10 cellular contexts compared by ENCODE assay signal in genomic region chr1:226945106-226945857, GRCh38. TPM values are rescaled to one million over a fixed set of nuclear protein-coding genes. Genes with fewer than 3 reads are reported as not detected.
DNase-seq lines count a peak whose midpoint lies in the region; ATAC-seq and TF ChIP-seq lines count a peak whose summit lies in the region.
"Had no signal": no experiment of that assay in that cellular context is flagged by ENCODE, and none has a peak within 500 bp of the region (broad histone marks: within the 10 kb centered on the region; RNA-seq: fewer than 3 reads in every experiment).

No MANE protein-coding gene starts in this region.

- H3K36me3 Mint-ChIP-seq in natural killer cell: no peaks in the 10 kb centered on the region

- H3K27me3 ChIP-seq in right atrium auricular region: no peaks in the 10 kb centered on the region

- no peak for ATAC-seq in natural killer cell
- ATAC-seq in stimulated activated naive CD8-positive, alpha-beta T cell treated with anti-CD3 and anti-CD28 coated beads, Interleukin-15, amount 100 ng/mL, for 72 hours: no peak
- no peak for ATAC-seq in GM21723 (IDR thresholded peaks at IDR 0.05; ENCODE audit: unreplicated experiment)
- no peak for ATAC-seq in GM18867 (IDR thresholded peaks at IDR 0.05; ENCODE audit: unreplicated experiment)

- no peaks in the 10 kb centered on the region for H3K36me3 ChIP-seq in right atrium auricular region

- TF ChIP-seq CTCF in right atrium auricular region (IDR thresholded peaks at IDR 0.05) (no peak), retinal pigment epithelial cell (conservative IDR thresholded peaks at IDR 0.05; ENCODE audit: low read depth, low read length) (no peak), natural killer cell (IDR thresholded peaks at IDR 0.05) (no peak)

- H3K4me3 Mint-ChIP-seq in natural killer cell: no peak overlapping the region
- no peak overlapping the region for H3K4me3 Mint-ChIP-seq in stimulated activated naive CD8-positive, alpha-beta T cell treated with anti-CD3 and anti-CD28 coated beads, Interleukin-15, amount 100 ng/mL, for 72 hours

- H3K4me3 ChIP-seq in right atrium auricular region (no peak overlapping the region), retinal pigment epithelial cell (ENCODE audit: low read length) (no peak overlapping the region)
- H3K4me3 ChIP-seq: PC-9 had no signal

- intact Hi-C loops in natural killer cell (cut with micrococcal nuclease): no loop called here

- H3K27ac ChIP-seq in right atrium auricular region: peak overlapping the region; percentile 89 to 99
- H3K27ac ChIP-seq: PC-9 had no signal

- H3K4me1 Mint-ChIP-seq in natural killer cell: peaks cover 55 to 71% of the 10 kb centered on the region in 2 donors
- peaks cover 80% of the 10 kb centered on the region for H3K4me1 Mint-ChIP-seq in stimulated activated naive CD8-positive, alpha-beta T cell treated with anti-CD3 and anti-CD28 coated beads, Interleukin-15, amount 100 ng/mL, for 72 hours

- no peaks in the 10 kb centered on the region for H3K9me3 Mint-ChIP-seq in natural killer cell
- peaks cover 0 to 7% of the 10 kb centered on the region in 2 donors for H3K9me3 Mint-ChIP-seq in stimulated activated naive CD8-positive, alpha-beta T cell treated with anti-CD3 and anti-CD28 coated beads, Interleukin-15, amount 100 ng/mL, for 72 hours

- DNase-seq in HT-29 (ENCODE audit: low spot score): peak; percentile 3
- DNase-seq in NCI-H510A treated with DMSO at 0.1 percent for 48 hours (lab: John Stamatoyannopoulos, UW): peak; percentile 86
- peak; percentile 59 for DNase-seq in right atrium auricular region (ENCODE audit: low spot score)
- peak; percentile 8 for DNase-seq in retinal pigment epithelial cell (ENCODE audit: low read depth)
- no peak for DNase-seq in natural killer cell
- DNase-seq in stimulated activated naive CD8-positive, alpha-beta T cell treated with anti-CD3 and anti-CD28 coated beads, Interleukin-15, amount 100 ng/mL, for 72 hours: no peak
- DNase-seq: effector memory CD4-positive, alpha-beta T cell; PC-9 had no signal

- H3K9me3 ChIP-seq in right atrium auricular region: peaks cover 0 to 5% of the 10 kb centered on the region in 2 donors

- H3K27me3 Mint-ChIP-seq in natural killer cell (ENCODE audit: low read depth in 2 of 2): no peaks in the 10 kb centered on the region
- H3K27me3 Mint-ChIP-seq in stimulated activated naive CD8-positive, alpha-beta T cell treated with anti-CD3 and anti-CD28 coated beads, Interleukin-15, amount 100 ng/mL, for 72 hours: no peaks in the 10 kb centered on the region

- peaks cover 0 to 72% of the 10 kb centered on the region in 2 donors for H3K4me1 ChIP-seq in right atrium auricular region

- peak overlapping the region in 1 of 2 donors; percentile 86 for H3K27ac Mint-ChIP-seq in natural killer cell
- no peak overlapping the region for H3K27ac Mint-ChIP-seq in stimulated activated naive CD8-positive, alpha-beta T cell treated with anti-CD3 and anti-CD28 coated beads, Interleukin-15, amount 100 ng/mL, for 72 hours

RNA-seq across cellular contexts. Expression of gene COQ8A, which starts 5.2 kb away (rescaled TPM):
- total RNA-seq in HT-29 (2014; rRNA removed; shearing (Covaris generic)): 41.0 and 42.0 TPM in 2 replicates
- total RNA-seq in right atrium auricular region: 100 to 1,000 TPM; 158 to 253 TPM
- 10 to 100 TPM; 42.9 to 59.7 (median 56.2) TPM for total RNA-seq in natural killer cell

Comparison
In these comparisons a context has a peak if more than half of its experiments do, and no peak if none do; other contexts are left out.
1. DNase-seq: peak in HT-29 (single experiment), NCI-H510A treated with DMSO at 0.1 percent for 48 hours (single experiment), right atrium auricular region (single experiment) and retinal pigment epithelial cell (single experiment); none in natural killer cell (single experiment) and stimulated activated naive CD8-positive, alpha-beta T cell treated with anti-CD3 and anti-CD28 coated beads, Interleukin-15, amount 100 ng/mL, for 72 hours (0 of 2).